14 cellular contexts compared by ENCODE assay signal in genomic region chr1:24754229-24754628, GRCh38. TPM values are rescaled to one million over a fixed set of nuclear protein-coding genes. Genes with fewer than 3 reads are reported as not detected.
A peak's percentile ranks its signal among the peaks of the same experiment; 100 is the strongest.
DNase-seq lines count a peak whose midpoint lies in the region; ATAC-seq and TF ChIP-seq lines count a peak whose summit lies in the region.
"Had no signal": no experiment of that assay in that cellular context is flagged by ENCODE, and none has a peak within 500 bp of the region (broad histone marks: within the 10 kb centered on the region; RNA-seq: fewer than 3 reads in every experiment).

No MANE protein-coding gene starts in this region.

- ATAC-seq in thoracic aorta (ENCODE audit: insufficient number of reproducible peaks, low FRiP score, low read depth): peak; percentile 38
- no peak for ATAC-seq in PC-3
- ATAC-seq: activated naive CD4-positive, alpha-beta T cell treated with anti-CD3 and anti-CD28 coated beads, Interleukin-2, amount 50 U/mL, for 72 hours had no signal

- no peak overlapping the region for H2BK5ac ChIP-seq in mesenchymal stem cell (ENCODE audit: low read depth, low read length, poor library complexity, severe bottlenecking)

- peaks cover 56% of the 10 kb centered on the region for H3K4me1 ChIP-seq in Loucy (ENCODE audit: insufficient read depth, low read length, poor library complexity, severe bottlenecking)
- peaks cover 11% of the 10 kb centered on the region for H3K4me1 ChIP-seq in mesenchymal stem cell (ENCODE audit: control insufficient read depth, insufficient read depth, low read depth, low read length)
- peaks cover 38 to 80% of the 10 kb centered on the region in 2 donors for H3K4me1 ChIP-seq in thoracic aorta (ENCODE audit: control insufficient read depth in 1 of 2, low read depth in 2 of 2)
- H3K4me1 ChIP-seq in PC-3 (ENCODE audit: insufficient read depth, low read length): no peaks in the 10 kb centered on the region

- H3F3A ChIP-seq in Loucy (ENCODE audit: low read depth) (no peaks in the 10 kb centered on the region), PC-3 (ENCODE audit: low read length, unreplicated experiment) (no peaks in the 10 kb centered on the region)

- H3K79me1 ChIP-seq in mesenchymal stem cell (replicated peaks; ENCODE audit: low read length, poor library complexity, severe bottlenecking): no peaks in the 10 kb centered on the region

- H3K4ac ChIP-seq in mesenchymal stem cell (ENCODE audit: low read depth in 1 of 2, low read length in 2 of 2): no peak overlapping the region

- no peaks in the 10 kb centered on the region for H3K36me3 ChIP-seq in Loucy (ENCODE audit: insufficient read depth, low read length)
- H3K36me3 ChIP-seq in mesenchymal stem cell (ENCODE audit: control insufficient read depth in 1 of 2, insufficient read depth in 2 of 2, low read depth in 1 of 2, low read length in 2 of 2): peaks cover 7 to 26% of the 10 kb centered on the region in 2 experiments
- no peaks in the 10 kb centered on the region for H3K36me3 ChIP-seq in thoracic aorta
- no peaks in the 10 kb centered on the region for H3K36me3 ChIP-seq in PC-3 (ENCODE audit: low read depth, low read length)

- peak overlapping the region in 1 of 2 experiments; percentile 48 for H3K14ac ChIP-seq in mesenchymal stem cell (ENCODE audit: low read length in 2 of 2)

- no peak overlapping the region for H4K91ac ChIP-seq in mesenchymal stem cell (ENCODE audit: low read length)

- H2BK15ac ChIP-seq in mesenchymal stem cell (ENCODE audit: low read depth, poor library complexity, severe bottlenecking): no peak overlapping the region

- no peaks in the 10 kb centered on the region for H3K9me2 ChIP-seq in Loucy (replicated peaks; ENCODE audit: low read depth, low read length)
- no peaks in the 10 kb centered on the region for H3K9me2 ChIP-seq in PC-3 (replicated peaks; ENCODE audit: low read length)

- H2AFZ ChIP-seq in Loucy (ENCODE audit: low read length): no peak overlapping the region
- no peak overlapping the region for H2AFZ ChIP-seq in mesenchymal stem cell (ENCODE audit: low read depth, low read length)
- no peak overlapping the region for H2AFZ ChIP-seq in PC-3 (ENCODE audit: low read length)

- H3K18ac ChIP-seq in mesenchymal stem cell (ENCODE audit: low read depth in 1 of 2, low read length in 2 of 2): peak overlapping the region in 1 of 2 experiments; percentile 21

- H3K9me3 ChIP-seq in Loucy (ENCODE audit: insufficient read depth, low read depth, low read length) (no peaks in the 10 kb centered on the region), mesenchymal stem cell (ENCODE audit: control insufficient read depth, low read length) (no peaks in the 10 kb centered on the region), thoracic aorta (no peaks in the 10 kb centered on the region), PC-3 (ENCODE audit: low read length) (no peaks in the 10 kb centered on the region)

- POLR2A ChIA-PET in PC-3 (lab: Charles Lee; ENCODE audit: unreplicated experiment): no interaction called here

- CTCF ChIA-PET in PC-3 (lab: Charles Lee): interaction anchor here (1.1 kb wide), 1 partner anchor 76 kb away, joined by 3 read pairs; no protein-coding TSS in a partner anchor

- no peak overlapping the region for H3K27ac Mint-ChIP-seq in nephron progenitor cell
- H3K27ac Mint-ChIP-seq: activated naive CD4-positive, alpha-beta T cell treated with anti-CD3 and anti-CD28 coated beads, Interleukin-2, amount 50 U/mL, for 72 hours; CD4-positive, alpha-beta T cell had no signal

- H3K79me2 ChIP-seq in Loucy (ENCODE audit: insufficient read depth, low read length) (peaks cover 99% of the 10 kb centered on the region), PC-3 (ENCODE audit: low read length) (peaks cover 91% of the 10 kb centered on the region)

- no peak overlapping the region for H2BK12ac ChIP-seq in mesenchymal stem cell (ENCODE audit: low read length in 2 of 2)

- no peak overlapping the region for H3K27ac ChIP-seq in mesenchymal stem cell (ENCODE audit: low read length, poor library complexity, severe bottlenecking)
- H3K27ac ChIP-seq in thoracic aorta: peak overlapping the region; percentile 34 to 71
- no peak overlapping the region for H3K27ac ChIP-seq in PC-3 (ENCODE audit: low read length)

- peaks cover 34% of the 10 kb centered on the region for H3K4me1 Mint-ChIP-seq in nephron progenitor cell

- BruUV-seq in PC-3 (replicated peaks; lab: Mats Ljungman, UMichigan): no TSS peak

- H3K4me3 ChIP-seq in Loucy (ENCODE audit: low read length, poor library complexity, severe bottlenecking) (peak overlapping the region; percentile 82), mesenchymal stem cell (ENCODE audit: insufficient read depth in 1 of 2, low read depth in 1 of 2, low read length in 2 of 2) (peak overlapping the region in 1 of 2 experiments; percentile 31), thoracic aorta (peak overlapping the region; percentile 91), PC-3 (ENCODE audit: low read length) (no peak overlapping the region)

- H3K23ac ChIP-seq in mesenchymal stem cell (ENCODE audit: low read length in 2 of 2): no peak overlapping the region

- intact Hi-C loops in PC-3 (cut with micrococcal nuclease): no loop called here

- no peak overlapping the region for H2BK120ac ChIP-seq in mesenchymal stem cell (ENCODE audit: low read depth, low read length)

- H3K4me2 ChIP-seq in Loucy (ENCODE audit: low read depth, low read length, poor library complexity, severe bottlenecking) (peak overlapping the region; percentile 64), mesenchymal stem cell (ENCODE audit: low read length, poor library complexity, severe bottlenecking) (no peak overlapping the region), PC-3 (ENCODE audit: low read length) (no peak overlapping the region)

- H3K9me3 Mint-ChIP-seq in nephron progenitor cell: peaks cover 13% of the 10 kb centered on the region
- H3K9me3 Mint-ChIP-seq: activated naive CD4-positive, alpha-beta T cell treated with anti-CD3 and anti-CD28 coated beads, Interleukin-2, amount 50 U/mL, for 72 hours; CD4-positive, alpha-beta T cell had no signal

- no peak for TF ChIP-seq CTCF in Loucy (conservative IDR thresholded peaks at IDR 0.05; ENCODE audit: low read length)
- no peak for TF ChIP-seq CTCF in thoracic aorta (IDR thresholded peaks at IDR 0.05)
- no peak for TF ChIP-seq CTCF in PC-3 (conservative IDR thresholded peaks at IDR 0.05; ENCODE audit: low read depth, low read length)
- TF ChIP-seq CTCF in nephron progenitor cell (IDR thresholded peaks at IDR 0.05): no peak

- peaks cover 39% of the 10 kb centered on the region for H3K36me3 Mint-ChIP-seq in nephron progenitor cell (ENCODE audit: low read depth)
- H3K36me3 Mint-ChIP-seq: activated naive CD4-positive, alpha-beta T cell treated with anti-CD3 and anti-CD28 coated beads, Interleukin-2, amount 50 U/mL, for 72 hours had no signal

- no peaks in the 10 kb centered on the region for H3K27me3 Mint-ChIP-seq in nephron progenitor cell (ENCODE audit: low read depth, poor library complexity)
- H3K27me3 Mint-ChIP-seq: CD4-positive, alpha-beta T cell had no signal

- H2AK5ac ChIP-seq in mesenchymal stem cell (ENCODE audit: low read length, severe bottlenecking): no peak overlapping the region

- DNase-seq in dermis blood vessel endothelial cell: peak; percentile 89
- peak; percentile 60 for DNase-seq in mesenchymal stem cell
- no peak for DNase-seq in thoracic aorta (ENCODE audit: low spot score)
- no peak for DNase-seq in NCI-H226
- DNase-seq in inferior parietal cortex (ENCODE audit: extremely low spot score): no peak
- DNase-seq in PC-3: no peak
- no peak for DNase-seq in nephron progenitor cell
- DNase-seq: CD4-positive, alpha-beta T cell; GF-D8; NCI-H1436; NCI-H526 treated with DMSO at 0.1 percent for 48 hours; SHP77 had no signal

- H3K9ac ChIP-seq in Loucy (ENCODE audit: low read depth, low read length, poor library complexity, severe bottlenecking) (no peak overlapping the region), mesenchymal stem cell (ENCODE audit: low read length) (peak overlapping the region; percentile 33), PC-3 (ENCODE audit: low read length) (no peak overlapping the region)

- H4K20me1 ChIP-seq in Loucy (ENCODE audit: insufficient read depth, low read length, poor library complexity, severe bottlenecking): peaks cover 49% of the 10 kb centered on the region
- H4K20me1 ChIP-seq in PC-3 (ENCODE audit: low read length): peaks cover 22% of the 10 kb centered on the region

- no peak overlapping the region for H4K8ac ChIP-seq in mesenchymal stem cell (ENCODE audit: low read length)

- WGBS in mesenchymal stem cell: 37% methylated on average over 5 of the region's 5 CpGs

- H3K27me3 ChIP-seq in Loucy (ENCODE audit: insufficient read depth, low read length, poor library complexity, severe bottlenecking) (no peaks in the 10 kb centered on the region), mesenchymal stem cell (ENCODE audit: control insufficient read depth in 1 of 2, insufficient read depth in 1 of 2, low read length in 2 of 2) (no peaks in the 10 kb centered on the region), thoracic aorta (replicated peaks; ENCODE audit: insufficient read depth) (no peaks in the 10 kb centered on the region), PC-3 (ENCODE audit: low read length) (no peaks in the 10 kb centered on the region)

- no peak overlapping the region for H3K4me3 Mint-ChIP-seq in nephron progenitor cell
- H3K4me3 Mint-ChIP-seq: CD4-positive, alpha-beta T cell had no signal

RNA-seq across cellular contexts. Expression of gene CLIC4, which starts 9.0 kb away (rescaled TPM):
- total RNA-seq in dermis blood vessel endothelial cell (262 and 338 TPM in 2 replicates), thoracic aorta (100 to 1,000 TPM; 740 to 777 TPM), PC-3 (2014; rRNA removed) (51.4 and 57.6 TPM in 2 replicates)
- polyA plus RNA-seq in mesenchymal stem cell (2013, experiment 1 of 2): 212 TPM
- 219 TPM for polyA plus RNA-seq in mesenchymal stem cell (2013, experiment 2 of 2)

Comparison
In these comparisons a context has a peak if more than half of its experiments do, and no peak if none do; other contexts are left out.
1. DNase-seq: peak in dermis blood vessel endothelial cell (single experiment) and mesenchymal stem cell (single experiment); none in thoracic aorta (single experiment), NCI-H226 (single experiment), inferior parietal cortex (single experiment), PC-3 (single experiment) and nephron progenitor cell (single experiment).
2. H3K27ac ChIP-seq: peak in thoracic aorta (2 of 2); none in mesenchymal stem cell (single experiment) and PC-3 (single experiment).